In the genomic region with DNA sequence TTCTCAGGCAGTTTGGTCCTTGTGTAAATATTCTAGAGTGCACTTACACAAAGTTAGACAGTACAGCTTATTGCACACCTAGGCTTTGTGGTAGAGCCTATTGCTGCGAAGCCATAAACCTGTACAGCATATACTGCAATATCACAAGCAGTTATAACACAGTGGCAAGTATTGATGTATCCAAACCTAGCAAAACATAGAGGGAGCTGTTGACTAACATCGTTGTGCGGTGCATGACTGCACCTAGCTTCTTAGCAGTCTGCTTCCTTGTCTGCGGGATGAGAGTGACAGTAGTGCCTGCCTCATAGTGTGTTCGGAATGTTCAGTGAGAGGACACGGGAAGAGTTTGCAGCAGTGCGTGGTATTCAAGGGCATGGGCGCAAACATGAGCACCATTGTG, we compare ENCODE assay signal across 12 cellular contexts.
DNase-seq lines count a peak whose midpoint lies in the region; ATAC-seq, FAIRE-seq and TF ChIP-seq lines count a peak whose summit lies in the region.
"Had no signal": no experiment of that assay in that cellular context is flagged by ENCODE, and none has a peak within 500 bp of the region (broad histone marks: within the 10 kb centered on the region; RNA-seq: fewer than 3 reads in every experiment).

No MANE protein-coding gene starts in this region.

- H3K4me3 Mint-ChIP-seq in CD4-positive, CD25-positive, alpha-beta regulatory T cell, result peak overlapping the region in 1 of 4 donors; percentile 1

- no peak overlapping the region for H3K4me2 ChIP-seq in endothelial cell of umbilical vein (ENCODE audit: insufficient read depth, low read length)
- no peak overlapping the region for H3K4me2 ChIP-seq in osteoblast (ENCODE audit: insufficient read depth, low read length)

- peak overlapping the region; percentile 11 for H3K27ac ChIP-seq in CD4-positive, CD25-positive, alpha-beta regulatory T cell (ENCODE audit: insufficient read depth, low read length, poor library complexity, severe bottlenecking)
- H3K27ac ChIP-seq in endothelial cell of umbilical vein (ENCODE audit: insufficient read depth, low read depth, low read length), result no peak overlapping the region
- H3K27ac ChIP-seq in osteoblast (ENCODE audit: low read depth, low read length), result no peak overlapping the region

- no peaks in the 10 kb centered on the region for H3K36me3 Mint-ChIP-seq in CD4-positive, CD25-positive, alpha-beta regulatory T cell

- CTCF ChIA-PET in endothelial cell of umbilical vein (lab: Charles Lee), result interaction anchor here (0.6 to 4.1 kb wide), 2 partner anchors 21 to 130 kb away, joined by 4 to 14 read pairs; no protein-coding TSS in a partner anchor

- H3K4me3 ChIP-seq in CD4-positive, CD25-positive, alpha-beta regulatory T cell (ENCODE audit: low read depth, low read length), result no peak overlapping the region
- no peak overlapping the region for H3K4me3 ChIP-seq in endothelial cell of umbilical vein (replicated peaks in 1 of 3; ENCODE audit: insufficient read depth in 1 of 3, low read depth in 1 of 3, low read length in 3 of 3)
- no peak overlapping the region for H3K4me3 ChIP-seq in osteoblast (ENCODE audit: insufficient read depth, low read length)
- H3K4me3 ChIP-seq: prostate gland, thoracic aorta had no signal

- H3K9me3 ChIP-seq in CD4-positive, CD25-positive, alpha-beta regulatory T cell (ENCODE audit: control insufficient read depth in 2 of 2, low read length in 2 of 2), result no peaks in the 10 kb centered on the region
- no peaks in the 10 kb centered on the region for H3K9me3 ChIP-seq in endothelial cell of umbilical vein (replicated peaks; ENCODE audit: control insufficient read depth, insufficient read depth, low read length)
- H3K9me3 ChIP-seq in osteoblast (ENCODE audit: low read depth, low read length), result no peaks in the 10 kb centered on the region
- H3K9me3 ChIP-seq: prostate gland, thoracic aorta had no signal

- peaks cover 22 to 88% (median 61%) of the 10 kb centered on the region in 4 donors for H3K4me1 Mint-ChIP-seq in CD4-positive, CD25-positive, alpha-beta regulatory T cell

- peak; percentile 42 for FAIRE-seq in endothelial cell of umbilical vein (lab: Jason Lieb, UNC)

- no peak for DNase-seq in CD4-positive, CD25-positive, alpha-beta regulatory T cell
- DNase-seq in NCI-H1694 (lab: John Stamatoyannopoulos, UW) (peak; percentile 19), endothelial cell of umbilical vein (ENCODE audit: low read depth, low spot score) (no peak), osteoblast (ENCODE audit: insufficient read length, low spot score, missing footprints) (peak; percentile 55), NCI-H2171 treated with DMSO at 0.1 percent for 48 hours (lab: John Stamatoyannopoulos, UW) (no peak), NCI-H2029 (lab: John Stamatoyannopoulos, UW) (no peak), NCI-H2196 treated with DMSO at 0.1 percent for 48 hours (lab: John Stamatoyannopoulos, UW; ENCODE audit: unreplicated experiment) (no peak)
- DNase-seq: GOT3, NCI-H2171 had no signal

- no peaks in the 10 kb centered on the region for H3K36me3 ChIP-seq in CD4-positive, CD25-positive, alpha-beta regulatory T cell (ENCODE audit: control insufficient read depth, insufficient read depth, low read length)
- no peaks in the 10 kb centered on the region for H3K36me3 ChIP-seq in endothelial cell of umbilical vein (ENCODE audit: control insufficient read depth in 2 of 2, extremely low read depth in 1 of 2, insufficient read depth in 2 of 2, low read length in 2 of 2)
- no peaks in the 10 kb centered on the region for H3K36me3 ChIP-seq in osteoblast (ENCODE audit: insufficient read depth, low read length)
- H3K36me3 ChIP-seq: prostate gland, thoracic aorta had no signal

- ATAC-seq in CD4-positive, CD25-positive, alpha-beta regulatory T cell (ENCODE audit: low read depth in 2 of 2), result no peak
- ATAC-seq in HG03108 (IDR thresholded peaks at IDR 0.05; ENCODE audit: unreplicated experiment), result no peak

- peaks cover 87% of the 10 kb centered on the region for H3K79me2 ChIP-seq in endothelial cell of umbilical vein (ENCODE audit: control insufficient read depth, insufficient read depth, low read length)
- H3K79me2 ChIP-seq in osteoblast (ENCODE audit: insufficient read depth, low read length), result peaks cover 96% of the 10 kb centered on the region

- TF ChIP-seq POLR2A in endothelial cell of umbilical vein (IDR thresholded peaks at IDR 0.05; ENCODE audit: low read depth, low read length), result no peak

- TF ChIP-seq CTCF in endothelial cell of umbilical vein (IDR thresholded peaks at IDR 0.05; ENCODE audit: extremely low read depth in 1 of 2, insufficient read depth in 1 of 2, low read depth in 1 of 2, low read length in 2 of 2) (no peak), osteoblast (IDR thresholded peaks at IDR 0.05; ENCODE audit: extremely low read depth, low read depth, low read length) (no peak)

- POLR2A ChIA-PET in endothelial cell of umbilical vein (lab: Charles Lee), result no interaction called here

- no peaks in the 10 kb centered on the region for H3K9me1 ChIP-seq in endothelial cell of umbilical vein (replicated peaks; ENCODE audit: control insufficient read depth, extremely low read depth, insufficient read depth, low read length)

- H3K27me3 ChIP-seq in CD4-positive, CD25-positive, alpha-beta regulatory T cell (ENCODE audit: control insufficient read depth, insufficient read depth, low read length), result no peaks in the 10 kb centered on the region
- H3K27me3 ChIP-seq in endothelial cell of umbilical vein (ENCODE audit: control insufficient read depth in 2 of 2, insufficient read depth in 2 of 2, low read length in 2 of 2) (no peaks in the 10 kb centered on the region), osteoblast (ENCODE audit: insufficient read depth, low read length) (no peaks in the 10 kb centered on the region)

- H4K20me1 ChIP-seq in endothelial cell of umbilical vein (replicated peaks; ENCODE audit: control insufficient read depth, extremely low read depth, insufficient read depth, low read length) (no peaks in the 10 kb centered on the region), osteoblast (ENCODE audit: insufficient read depth, low read length) (peaks cover 92% of the 10 kb centered on the region)

- H3K9ac ChIP-seq in endothelial cell of umbilical vein (replicated peaks; ENCODE audit: extremely low read depth, insufficient read depth, low read length), result no peak overlapping the region

- H3K9me3 Mint-ChIP-seq in CD4-positive, CD25-positive, alpha-beta regulatory T cell, result no peaks in the 10 kb centered on the region

- H3K27ac Mint-ChIP-seq in CD4-positive, CD25-positive, alpha-beta regulatory T cell, result peak overlapping the region in 1 of 3 donors; percentile 91

- dilution Hi-C loops in endothelial cell of umbilical vein (cut with MboI; ENCODE audit: extremely low pct_ligation_motif_present, low sequenced_read_pairs), result no loop called here

- intact Hi-C loops in endothelial cell of umbilical vein (cut with micrococcal nuclease), result no loop called here

- H3K4me1 ChIP-seq in CD4-positive, CD25-positive, alpha-beta regulatory T cell (ENCODE audit: control insufficient read depth, insufficient read depth, low read length, poor library complexity, severe bottlenecking), result peaks cover 65% of the 10 kb centered on the region
- no peaks in the 10 kb centered on the region for H3K4me1 ChIP-seq in endothelial cell of umbilical vein (ENCODE audit: control insufficient read depth, extremely low read depth, insufficient read depth, low read length)
- H3K4me1 ChIP-seq in osteoblast (ENCODE audit: insufficient read depth, low read length), result peaks cover 29% of the 10 kb centered on the region

- H2AFZ ChIP-seq in endothelial cell of umbilical vein (ENCODE audit: low read depth, low read length), result no peak overlapping the region
- H2AFZ ChIP-seq in osteoblast (ENCODE audit: low read length), result no peak overlapping the region

- no TSS peak for BruUV-seq in endothelial cell of umbilical vein (replicated peaks; lab: Mats Ljungman, UMichigan)

- no peaks in the 10 kb centered on the region for H3K27me3 Mint-ChIP-seq in CD4-positive, CD25-positive, alpha-beta regulatory T cell

TF ChIP-seq in endothelial cell of umbilical vein, 7 proteins besides CTCF, POLR2A, EP300 and RAD21:
- TF ChIP-seq MYC (IDR thresholded peaks at IDR 0.05; ENCODE audit: low read depth, low read length) (no peak), JUN (IDR thresholded peaks at IDR 0.05; ENCODE audit: borderline replicate concordance, insufficient read depth, insufficient read length, low read depth) (no peak), MAX (IDR thresholded peaks at IDR 0.05; ENCODE audit: insufficient read depth, insufficient read length) (no peak), POLR2AphosphoS5 (IDR thresholded peaks at IDR 0.05; ENCODE audit: insufficient read depth, low read depth, low read length) (no peak), EZH2 (IDR thresholded peaks at IDR 0.05; ENCODE audit: borderline replicate concordance, low read depth, low read length, severe bottlenecking) (no peak), FOS (IDR thresholded peaks at IDR 0.05; ENCODE audit: borderline replicate concordance, insufficient read depth, low read length) (no peak), GATA2 (IDR thresholded peaks at IDR 0.05; ENCODE audit: insufficient read depth, insufficient read length, low read depth, low read length) (no peak)

Comparison
In these comparisons a context has a peak if more than half of its experiments do, and no peak if none do; other contexts are left out.
1. DNase-seq: peak in NCI-H1694 (single experiment) and osteoblast (single experiment); none in CD4-positive, CD25-positive, alpha-beta regulatory T cell (0 of 3), endothelial cell of umbilical vein (single experiment), NCI-H2171 treated with DMSO at 0.1 percent for 48 hours (single experiment), NCI-H2029 (single experiment) and NCI-H2196 treated with DMSO at 0.1 percent for 48 hours (single experiment).